15 cellular contexts compared by ENCODE assay signal in the genomic region with DNA sequence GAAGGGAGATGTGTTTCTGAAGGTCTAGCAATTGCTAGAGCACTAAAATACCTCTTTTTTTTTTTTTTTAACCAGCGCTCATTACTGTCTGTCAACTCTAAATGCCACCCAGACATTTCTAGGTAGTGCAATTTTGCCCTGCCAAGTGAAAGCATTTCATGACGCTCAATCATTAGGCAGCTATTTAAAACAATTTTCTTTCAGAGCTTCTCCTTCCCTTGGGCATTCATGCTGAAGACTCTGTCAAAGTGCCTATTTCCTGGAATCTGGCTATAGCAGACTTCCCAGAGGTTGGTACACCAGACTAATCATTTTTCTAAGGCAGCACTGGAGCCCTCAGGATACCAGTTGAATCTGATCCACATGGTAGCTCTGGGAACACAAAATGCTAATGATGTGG.
DNase-seq lines count a peak whose midpoint lies in the region; ATAC-seq, FAIRE-seq and TF ChIP-seq lines count a peak whose summit lies in the region.
"Had no signal": no experiment of that assay in that cellular context is flagged by ENCODE, and none has a peak within 500 bp of the region (broad histone marks: within the 10 kb centered on the region; RNA-seq: fewer than 3 reads in every experiment).

No MANE protein-coding gene starts in this region.

- CTCF ChIA-PET in activated CD4-positive, alpha-beta T cell treated with anti-CD3 and anti-CD28 coated beads, Interleukin-2, amount 10 ng/mL, durations not matched to agents 7 days and 5 days (lab: Charles Lee), result interaction anchor here (0.5 to 1.6 kb wide), 3 partner anchors 12 to 368 kb away, joined by 3 to 5 read pairs (median 3); no protein-coding TSS in a partner anchor

- H3K27me3 ChIP-seq in body of pancreas, result no peaks in the 10 kb centered on the region
- H3K27me3 ChIP-seq in neural cell (ENCODE audit: insufficient read depth, low read depth, low read length), result no peaks in the 10 kb centered on the region
- H3K27me3 ChIP-seq in pancreas, result no peaks in the 10 kb centered on the region
- H3K27me3 ChIP-seq in tibial artery, result no peaks in the 10 kb centered on the region
- H3K27me3 ChIP-seq: left lung, tibial nerve had no signal

- H3K9me2 ChIP-seq in neural cell (ENCODE audit: insufficient read depth, low read length), result no peaks in the 10 kb centered on the region

- no peaks in the 10 kb centered on the region for H3K79me2 ChIP-seq in neural cell (replicated peaks; ENCODE audit: insufficient read depth, low read length)

- no peak for TF ChIP-seq POLR2A in body of pancreas (IDR thresholded peaks at IDR 0.05)

- peak; percentile 8 for TF ChIP-seq RAD21 in neural cell (conservative IDR thresholded peaks at IDR 0.05)

- H3K9me3 Mint-ChIP-seq in activated CD4-positive, alpha-beta T cell treated with anti-CD3 and anti-CD28 coated beads, Interleukin-2, amount 10 ng/mL, durations not matched to agents 7 days and 5 days, result peaks cover 16% of the 10 kb centered on the region

- peaks cover 18% of the 10 kb centered on the region for H3K36me3 Mint-ChIP-seq in activated CD4-positive, alpha-beta T cell treated with anti-CD3 and anti-CD28 coated beads, Interleukin-2, amount 10 ng/mL, durations not matched to agents 7 days and 5 days (ENCODE audit: low read depth)

- peak overlapping the region; percentile 61 for H3K9ac ChIP-seq in neural cell (ENCODE audit: low read length)

- H3K4me3 ChIP-seq in body of pancreas, result no peak overlapping the region
- H3K4me3 ChIP-seq in neural cell (ENCODE audit: low read length), result peak overlapping the region; percentile 46
- H3K4me3 ChIP-seq in pancreas, result no peak overlapping the region
- H3K4me3 ChIP-seq in tibial artery, result no peak overlapping the region
- H3K4me3 ChIP-seq: left lung, tibial nerve had no signal

- H3K27ac ChIP-seq in body of pancreas, result peak overlapping the region in 3 of 4 donors; percentile 23 to 78 (median 38)
- H3K27ac ChIP-seq in neural cell (ENCODE audit: low read length), result peak overlapping the region; percentile 95
- H3K27ac ChIP-seq in pancreas, result peak overlapping the region in 2 of 4 donors; percentile 62 to 73
- H3K27ac ChIP-seq in tibial artery, result no peak overlapping the region
- H3K27ac ChIP-seq: left lung, tibial nerve had no signal

- TF ChIP-seq EP300 in neural cell (conservative IDR thresholded peaks at IDR 0.05; ENCODE audit: poor library complexity, severe bottlenecking), result peak; percentile 99

- peaks cover 59% of the 10 kb centered on the region for H3K4me1 Mint-ChIP-seq in activated CD4-positive, alpha-beta T cell treated with anti-CD3 and anti-CD28 coated beads, Interleukin-2, amount 10 ng/mL, durations not matched to agents 7 days and 5 days

- no peak for FAIRE-seq in pancreas (lab: Jason Lieb, UNC)

- H3K9me3 ChIP-seq in body of pancreas (no peaks in the 10 kb centered on the region), neural cell (ENCODE audit: low read length) (no peaks in the 10 kb centered on the region), pancreas (no peaks in the 10 kb centered on the region), tibial artery (no peaks in the 10 kb centered on the region)
- H3K9me3 ChIP-seq: tibial nerve had no signal

- no peaks in the 10 kb centered on the region for H3K27me3 Mint-ChIP-seq in activated CD4-positive, alpha-beta T cell treated with anti-CD3 and anti-CD28 coated beads, Interleukin-2, amount 10 ng/mL, durations not matched to agents 7 days and 5 days

- intact Hi-C loops in body of pancreas (cut with DNase I), result no loop called here
- intact Hi-C loops in pancreas (cut with DNase I), result no loop called here
- intact Hi-C loops in tibial artery (cut with DNase I; ENCODE audit: low total_unique reads), result no loop called here

- DNase-seq in activated CD4-positive, alpha-beta T cell treated with anti-CD3 and anti-CD28 coated beads, Interleukin-2, amount 10 ng/mL, durations not matched to agents 7 days and 5 days, result no peak
- DNase-seq in activated CD4-positive, alpha-beta T cell treated with anti-CD3 and anti-CD28 coated beads, Interleukin-2, amount 50 U/mL, for 1 hour, result no peak
- DNase-seq in NCI-H69 (lab: John Stamatoyannopoulos, UW) (peak; percentile 57), body of pancreas (no peak), COLO829 (ENCODE audit: low spot score) (no peak), pancreas (no peak), tibial artery (no peak)
- DNase-seq: activated CD4-positive, alpha-beta T cell treated with anti-CD3 and anti-CD28 coated beads for 1 hour; DMS 273 treated with DMSO at 0.1 percent for 48 hours; erythroblast; H7; left lung; NCI-H2107 had no signal

- no peaks in the 10 kb centered on the region for H3K36me3 ChIP-seq in body of pancreas (replicated peaks in 1 of 2; ENCODE audit: insufficient read depth in 1 of 2, low read depth in 2 of 2)
- no peaks in the 10 kb centered on the region for H3K36me3 ChIP-seq in neural cell (ENCODE audit: insufficient read depth, low read length)
- no peaks in the 10 kb centered on the region for H3K36me3 ChIP-seq in pancreas
- H3K36me3 ChIP-seq in tibial artery, result no peaks in the 10 kb centered on the region
- H3K36me3 ChIP-seq: left lung, tibial nerve had no signal

- peak overlapping the region; percentile 36 for H3K4me2 ChIP-seq in neural cell (ENCODE audit: low read length)

- POLR2A ChIA-PET in activated CD4-positive, alpha-beta T cell treated with anti-CD3 and anti-CD28 coated beads, Interleukin-2, amount 10 ng/mL, durations not matched to agents 7 days and 5 days (lab: Charles Lee), result no interaction called here

- TF ChIP-seq CTCF in body of pancreas (IDR thresholded peaks at IDR 0.05) (no peak), neural cell (IDR thresholded peaks at IDR 0.05; ENCODE audit: poor library complexity, severe bottlenecking) (no peak), pancreas (IDR thresholded peaks at IDR 0.05) (no peak), tibial artery (IDR thresholded peaks at IDR 0.05) (no peak)

- H2AFZ ChIP-seq in neural cell (ENCODE audit: low read depth, low read length), result no peak overlapping the region

- peak overlapping the region; percentile 57 for H3K4me3 Mint-ChIP-seq in activated CD4-positive, alpha-beta T cell treated with anti-CD3 and anti-CD28 coated beads, Interleukin-2, amount 10 ng/mL, durations not matched to agents 7 days and 5 days

- ATAC-seq in body of pancreas, result peak; percentile 9
- no peak for ATAC-seq in pancreas
- ATAC-seq: left lung had no signal

- H4K20me1 ChIP-seq in neural cell (ENCODE audit: insufficient read depth), result no peaks in the 10 kb centered on the region

- peak overlapping the region; percentile 92 for H3K27ac Mint-ChIP-seq in activated CD4-positive, alpha-beta T cell treated with anti-CD3 and anti-CD28 coated beads, Interleukin-2, amount 10 ng/mL, durations not matched to agents 7 days and 5 days

- WGBS in body of pancreas, 2 donors, result 73 to 83% methylated on average over 2 of the region's 2 CpGs
- WGBS in pancreas, 2 donors, result 66 to 77% methylated on average over 2 of the region's 2 CpGs

- peaks cover 13% of the 10 kb centered on the region for H3K4me1 ChIP-seq in body of pancreas
- H3K4me1 ChIP-seq in pancreas, result peaks cover 0 to 9% (median 0%) of the 10 kb centered on the region in 3 donors
- H3K4me1 ChIP-seq in tibial artery, result peaks cover 0 to 18% (median 0%) of the 10 kb centered on the region in 4 donors
- H3K4me1 ChIP-seq: left lung had no signal

- H3F3A ChIP-seq in neural cell (ENCODE audit: insufficient read depth, low read length, poor library complexity, severe bottlenecking), result peaks cover 10% of the 10 kb centered on the region

TF ChIP-seq in neural cell, 6 proteins besides CTCF, POLR2A, EP300 and RAD21:
- TF ChIP-seq MXI1 (conservative IDR thresholded peaks at IDR 0.05; ENCODE audit: poor library complexity, severe bottlenecking), result no peak
- TF ChIP-seq, protein P1, sequence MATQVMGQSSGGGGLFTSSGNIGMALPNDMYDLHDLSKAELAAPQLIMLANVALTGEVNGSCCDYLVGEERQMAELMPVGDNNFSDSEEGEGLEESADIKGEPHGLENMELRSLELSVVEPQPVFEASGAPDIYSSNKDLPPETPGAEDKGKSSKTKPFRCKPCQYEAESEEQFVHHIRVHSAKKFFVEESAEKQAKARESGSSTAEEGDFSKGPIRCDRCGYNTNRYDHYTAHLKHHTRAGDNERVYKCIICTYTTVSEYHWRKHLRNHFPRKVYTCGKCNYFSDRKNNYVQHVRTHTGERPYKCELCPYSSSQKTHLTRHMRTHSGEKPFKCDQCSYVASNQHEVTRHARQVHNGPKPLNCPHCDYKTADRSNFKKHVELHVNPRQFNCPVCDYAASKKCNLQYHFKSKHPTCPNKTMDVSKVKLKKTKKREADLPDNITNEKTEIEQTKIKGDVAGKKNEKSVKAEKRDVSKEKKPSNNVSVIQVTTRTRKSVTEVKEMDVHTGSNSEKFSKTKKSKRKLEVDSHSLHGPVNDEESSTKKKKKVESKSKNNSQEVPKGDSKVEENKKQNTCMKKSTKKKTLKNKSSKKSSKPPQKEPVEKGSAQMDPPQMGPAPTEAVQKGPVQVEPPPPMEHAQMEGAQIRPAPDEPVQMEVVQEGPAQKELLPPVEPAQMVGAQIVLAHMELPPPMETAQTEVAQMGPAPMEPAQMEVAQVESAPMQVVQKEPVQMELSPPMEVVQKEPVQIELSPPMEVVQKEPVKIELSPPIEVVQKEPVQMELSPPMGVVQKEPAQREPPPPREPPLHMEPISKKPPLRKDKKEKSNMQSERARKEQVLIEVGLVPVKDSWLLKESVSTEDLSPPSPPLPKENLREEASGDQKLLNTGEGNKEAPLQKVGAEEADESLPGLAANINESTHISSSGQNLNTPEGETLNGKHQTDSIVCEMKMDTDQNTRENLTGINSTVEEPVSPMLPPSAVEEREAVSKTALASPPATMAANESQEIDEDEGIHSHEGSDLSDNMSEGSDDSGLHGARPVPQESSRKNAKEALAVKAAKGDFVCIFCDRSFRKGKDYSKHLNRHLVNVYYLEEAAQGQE (IDR thresholded peaks at IDR 0.05; ENCODE audit: borderline replicate concordance), result peak; percentile 100
- TF ChIP-seq TAF1 (IDR thresholded peaks at IDR 0.05; ENCODE audit: low read depth), result no peak
- no peak for TF ChIP-seq EZH2 (IDR thresholded peaks at IDR 0.05; ENCODE audit: borderline replicate concordance, insufficient read depth, low read length, poor library complexity, severe bottlenecking)
- peak; percentile 96 for TF ChIP-seq POLR2AphosphoS5 (IDR thresholded peaks at IDR 0.05)

Comparison
In these comparisons a context has a peak if more than half of its experiments do, and no peak if none do; other contexts are left out.
1. H3K27ac ChIP-seq: peak in body of pancreas (3 of 4) and neural cell (single experiment); none in tibial artery (0 of 2).